24 cellular contexts compared by ENCODE assay signal in genomic region chr10:78783753-78784152, GRCh38.
"Had no signal": no experiment of that assay in that cellular context is flagged by ENCODE, and none has a peak within 500 bp of the region (broad histone marks: within the 10 kb centered on the region; RNA-seq: fewer than 3 reads in every experiment).

No MANE protein-coding gene starts in this region.

- H3K4me3 Mint-ChIP-seq: activated CD4-positive, alpha-beta memory T cell treated with anti-CD3 and anti-CD28 coated beads for 36 hours; activated CD4-positive, alpha-beta T cell treated with anti-CD3 and anti-CD28 coated beads, Interleukin-2, amount 10 ng/mL, durations not matched to agents 24 days and 14 days; activated T-helper 1 cell treated with anti-CD3 and anti-CD28 coated beads, Interleukin-12 subunit alpha, Interleukin-12 subunit beta, Interleukin-2, Interleukin-4 antibody, amounts not matched to agents 30 ng/mL and 10 ng/mL and 1 ng/mL, durations not matched to agents 14 hours and 24 hours and 36 hours; dendritic cell treated with granulocyte-macrophage colony-stimulating factor and Interleukin-4, amounts not matched to agents 40 ng/mL and 50 ng/mL, for 4 days; mesothelial cell of epicardium; naive B cell; neural crest cell had no signal

- H3K4me1 Mint-ChIP-seq: activated CD4-positive, alpha-beta T cell treated with anti-CD3 and anti-CD28 coated beads, Interleukin-2, amount 10 ng/mL, durations not matched to agents 24 days and 14 days; naive B cell had no signal

- H3K9me3 ChIP-seq: esophagus squamous epithelium, right atrium auricular region, testis had no signal

- H3K27ac Mint-ChIP-seq: activated CD4-positive, alpha-beta memory T cell treated with anti-CD3 and anti-CD28 coated beads for 36 hours; activated CD4-positive, alpha-beta T cell treated with anti-CD3 and anti-CD28 coated beads, Interleukin-2, amount 10 ng/mL, durations not matched to agents 24 days and 14 days; activated T-helper 1 cell treated with anti-CD3 and anti-CD28 coated beads, Interleukin-12 subunit alpha, Interleukin-12 subunit beta, Interleukin-2, Interleukin-4 antibody, amounts not matched to agents 30 ng/mL and 10 ng/mL and 1 ng/mL, durations not matched to agents 14 hours and 24 hours and 36 hours; dendritic cell treated with granulocyte-macrophage colony-stimulating factor and Interleukin-4, amounts not matched to agents 40 ng/mL and 50 ng/mL, for 4 days; mesothelial cell of epicardium had no signal

- ATAC-seq: stimulated activated naive CD8-positive, alpha-beta T cell treated with anti-CD3 and anti-CD28 coated beads, Interleukin-15, Interleukin-2, amounts not matched to agents 100 U/mL and 50 U/mL, for 24 hours had no signal

- H3K9me3 Mint-ChIP-seq: activated CD4-positive, alpha-beta memory T cell treated with anti-CD3 and anti-CD28 coated beads for 36 hours; activated CD4-positive, alpha-beta T cell treated with anti-CD3 and anti-CD28 coated beads, Interleukin-2, amount 10 ng/mL, durations not matched to agents 24 days and 14 days; activated T-helper 1 cell treated with anti-CD3 and anti-CD28 coated beads, Interleukin-12 subunit alpha, Interleukin-12 subunit beta, Interleukin-2, Interleukin-4 antibody, amounts not matched to agents 30 ng/mL and 10 ng/mL and 1 ng/mL, durations not matched to agents 14 hours and 24 hours and 36 hours; dendritic cell treated with granulocyte-macrophage colony-stimulating factor and Interleukin-4, amounts not matched to agents 40 ng/mL and 50 ng/mL, for 4 days had no signal

- H3K36me3 Mint-ChIP-seq: activated CD4-positive, alpha-beta memory T cell treated with anti-CD3 and anti-CD28 coated beads for 36 hours; mesothelial cell of epicardium; naive B cell had no signal

- H3K27ac ChIP-seq: epithelial cell of prostate, esophagus squamous epithelium, parathyroid adenoma, right atrium auricular region, testis had no signal

- H3K4me3 ChIP-seq: esophagus squamous epithelium, right atrium auricular region, testis had no signal

- H3K4me1 ChIP-seq: esophagus squamous epithelium, parathyroid adenoma had no signal

- H3K36me3 ChIP-seq: esophagus squamous epithelium, right atrium auricular region had no signal

- H3K9ac ChIP-seq: parathyroid adenoma had no signal

- H3K27me3 ChIP-seq: esophagus squamous epithelium, right atrium auricular region, testis had no signal

- DNase-seq: activated CD4-positive, alpha-beta memory T cell treated with anti-CD3 and anti-CD28 coated beads for 36 hours; activated CD4-positive, alpha-beta T cell treated with anti-CD3 and anti-CD28 coated beads, Interleukin-2, amount 10 ng/mL, durations not matched to agents 24 days and 14 days; activated CD4-positive, CD25-positive, alpha-beta regulatory T cell treated with anti-CD3 and anti-CD28 coated beads, Interleukin-2, amount 50 U/mL, for 72 hours; activated CD8-positive, alpha-beta memory T cell treated with anti-CD3 and anti-CD28 coated beads, Interleukin-2, amount 50 U/mL, for 4 hours; activated gamma-delta T cell; activated naive CD4-positive, alpha-beta T cell treated with anti-CD3 and anti-CD28 coated beads, Interleukin-2, amount 50 U/mL, for 16 hours; activated T-cell treated with anti-CD3 and anti-CD28 coated beads, Interleukin-2, amount 50 U/mL, for 1 hour; amniotic stem cell; central memory CD4-positive, alpha-beta T cell; esophagus squamous epithelium; left ventricle myocardium superior; mammary epithelial cell; naive B cell; nucleus accumbens; stimulated activated naive CD8-positive, alpha-beta T cell treated with anti-CD3 and anti-CD28 coated beads, Interleukin-15, Interleukin-2, amounts not matched to agents 100 U/mL and 50 U/mL, for 24 hours; testis; trophoblast cell had no signal
